1 cellular context compared by ENCODE assay signal in the genomic region with DNA sequence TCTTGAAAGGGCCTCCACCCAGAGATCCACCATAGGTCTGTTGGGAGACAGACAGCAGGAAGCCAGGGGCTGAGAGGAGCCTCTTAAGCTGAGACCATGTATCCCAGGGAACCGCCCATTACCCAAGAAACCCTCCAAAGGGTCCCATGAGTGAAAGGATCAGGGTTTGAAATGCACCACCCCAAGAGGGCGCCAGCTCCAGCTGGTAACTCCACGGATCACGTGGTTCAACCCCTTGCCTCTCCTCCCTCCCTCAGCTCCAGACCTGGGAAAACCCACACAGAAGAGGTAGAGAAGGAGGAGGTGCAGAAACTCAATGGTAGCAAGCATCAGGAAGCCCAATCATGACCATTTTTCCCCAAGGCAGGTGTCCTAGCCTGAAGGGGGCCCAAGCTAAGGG.
TF ChIP-seq lines count a peak whose summit lies in the region.

No MANE protein-coding gene starts in this region.

TF ChIP-seq in H1, 55 proteins besides CTCF, POLR2A, EP300 and RAD21 (continued from another document):
- TF ChIP-seq, protein P1, sequence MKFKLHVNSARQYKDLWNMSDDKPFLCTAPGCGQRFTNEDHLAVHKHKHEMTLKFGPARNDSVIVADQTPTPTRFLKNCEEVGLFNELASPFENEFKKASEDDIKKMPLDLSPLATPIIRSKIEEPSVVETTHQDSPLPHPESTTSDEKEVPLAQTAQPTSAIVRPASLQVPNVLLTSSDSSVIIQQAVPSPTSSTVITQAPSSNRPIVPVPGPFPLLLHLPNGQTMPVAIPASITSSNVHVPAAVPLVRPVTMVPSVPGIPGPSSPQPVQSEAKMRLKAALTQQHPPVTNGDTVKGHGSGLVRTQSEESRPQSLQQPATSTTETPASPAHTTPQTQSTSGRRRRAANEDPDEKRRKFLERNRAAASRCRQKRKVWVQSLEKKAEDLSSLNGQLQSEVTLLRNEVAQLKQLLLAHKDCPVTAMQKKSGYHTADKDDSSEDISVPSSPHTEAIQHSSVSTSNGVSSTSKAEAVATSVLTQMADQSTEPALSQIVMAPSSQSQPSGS (IDR thresholded peaks at IDR 0.05; ENCODE audit: low read length): no peak
- no peak for TF ChIP-seq BACH1 (IDR thresholded peaks at IDR 0.05; ENCODE audit: low read length)
- TF ChIP-seq CREB1 (IDR thresholded peaks at IDR 0.05): no peak
- no peak for TF ChIP-seq SP4 (IDR thresholded peaks at IDR 0.05; ENCODE audit: low read length)
- TF ChIP-seq KDM1A (IDR thresholded peaks at IDR 0.05; ENCODE audit: borderline replicate concordance, low read length): no peak
- TF ChIP-seq KDM5A (IDR thresholded peaks at IDR 0.05; ENCODE audit: low read length): no peak
- TF ChIP-seq POU5F1 (IDR thresholded peaks at IDR 0.05; ENCODE audit: low read depth, low read length): no peak
- TF ChIP-seq EZH2 (IDR thresholded peaks at IDR 0.05; ENCODE audit: low read depth, low read length, severe bottlenecking): no peak
- TF ChIP-seq ZNF274 (IDR thresholded peaks at IDR 0.05; ENCODE audit: borderline replicate concordance, extremely low read depth, low read length): no peak
- TF ChIP-seq, protein P2, sequence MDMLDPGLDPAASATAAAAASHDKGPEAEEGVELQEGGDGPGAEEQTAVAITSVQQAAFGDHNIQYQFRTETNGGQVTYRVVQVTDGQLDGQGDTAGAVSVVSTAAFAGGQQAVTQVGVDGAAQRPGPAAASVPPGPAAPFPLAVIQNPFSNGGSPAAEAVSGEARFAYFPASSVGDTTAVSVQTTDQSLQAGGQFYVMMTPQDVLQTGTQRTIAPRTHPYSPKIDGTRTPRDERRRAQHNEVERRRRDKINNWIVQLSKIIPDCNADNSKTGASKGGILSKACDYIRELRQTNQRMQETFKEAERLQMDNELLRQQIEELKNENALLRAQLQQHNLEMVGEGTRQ (IDR thresholded peaks at IDR 0.05; ENCODE audit: low read length): peak; percentile 82
TF ChIP-seq in H1: peak in this region for 3.
